1 cellular context compared by ENCODE assay signal in the genomic region with DNA sequence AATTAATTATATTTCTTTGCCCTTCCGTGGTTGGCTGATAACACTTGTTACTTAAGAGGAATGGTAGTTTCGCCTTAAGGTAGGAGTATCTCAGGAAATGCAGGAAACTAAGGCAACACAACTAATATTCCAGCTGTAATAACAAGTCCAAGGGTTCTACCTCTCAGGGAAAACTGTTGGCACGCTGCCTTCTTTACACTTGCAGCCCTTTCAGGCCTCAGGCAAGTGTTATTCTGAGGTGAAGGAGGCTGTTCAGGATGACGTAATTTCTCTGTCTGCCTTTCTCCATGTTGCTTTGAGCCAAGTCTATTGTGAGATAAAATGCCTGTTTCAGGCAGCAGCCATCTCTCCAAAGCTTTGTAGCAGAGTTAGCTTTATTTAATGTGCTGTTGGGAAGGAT.
TF ChIP-seq lines count a peak whose summit lies in the region.

No MANE protein-coding gene starts in this region.

TF ChIP-seq in HepG2, 621 proteins besides CTCF, POLR2A, EP300 and RAD21:
- TF ChIP-seq, protein P1, sequence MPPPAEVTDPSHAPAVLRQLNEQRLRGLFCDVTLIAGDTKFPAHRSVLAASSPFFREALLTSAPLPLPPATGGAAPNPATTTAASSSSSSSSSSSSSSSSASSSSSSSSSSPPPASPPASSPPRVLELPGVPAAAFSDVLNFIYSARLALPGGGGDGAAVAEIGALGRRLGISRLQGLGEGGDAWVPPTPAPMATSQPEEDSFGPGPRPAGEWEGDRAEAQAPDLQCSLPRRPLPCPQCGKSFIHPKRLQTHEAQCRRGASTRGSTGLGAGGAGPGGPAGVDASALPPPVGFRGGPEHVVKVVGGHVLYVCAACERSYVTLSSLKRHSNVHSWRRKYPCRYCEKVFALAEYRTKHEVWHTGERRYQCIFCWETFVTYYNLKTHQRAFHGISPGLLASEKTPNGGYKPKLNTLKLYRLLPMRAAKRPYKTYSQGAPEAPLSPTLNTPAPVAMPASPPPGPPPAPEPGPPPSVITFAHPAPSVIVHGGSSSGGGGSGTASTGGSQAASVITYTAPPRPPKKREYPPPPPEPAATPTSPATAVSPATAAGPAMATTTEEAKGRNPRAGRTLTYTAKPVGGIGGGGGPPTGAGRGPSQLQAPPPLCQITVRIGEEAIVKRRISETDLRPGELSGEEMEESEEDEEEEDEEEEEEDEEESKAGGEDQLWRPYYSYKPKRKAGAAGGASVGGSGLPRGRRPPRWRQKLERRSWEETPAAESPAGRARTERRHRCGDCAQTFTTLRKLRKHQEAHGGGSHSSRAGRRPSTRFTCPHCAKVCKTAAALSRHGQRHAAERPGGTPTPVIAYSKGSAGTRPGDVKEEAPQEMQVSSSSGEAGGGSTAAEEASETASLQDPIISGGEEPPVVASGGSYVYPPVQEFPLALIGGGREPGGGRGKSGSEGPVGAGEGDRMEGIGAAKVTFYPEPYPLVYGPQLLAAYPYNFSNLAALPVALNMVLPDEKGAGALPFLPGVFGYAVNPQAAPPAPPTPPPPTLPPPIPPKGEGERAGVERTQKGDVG (CRISPR knock-in tag; IDR thresholded peaks at IDR 0.05; ENCODE audit: borderline replicate concordance), result no peak
- no peak for TF ChIP-seq CHD4 (IDR thresholded peaks at IDR 0.05; ENCODE audit: borderline replicate concordance, low read length)
- peak; percentile 77 for TF ChIP-seq ATF7 (IDR thresholded peaks at IDR 0.05)
- no peak for TF ChIP-seq ATF7 (CRISPR knock-in tag; IDR thresholded peaks at IDR 0.05)
TF ChIP-seq in HepG2: peak in this region for 1.
